11 cellular contexts compared by ENCODE assay signal in genomic region chr15:68674975-68675374, GRCh38.
DNase-seq lines count a peak whose midpoint lies in the region; ATAC-seq and TF ChIP-seq lines count a peak whose summit lies in the region.
"Had no signal": no experiment of that assay in that cellular context is flagged by ENCODE, and none has a peak within 500 bp of the region (broad histone marks: within the 10 kb centered on the region; RNA-seq: fewer than 3 reads in every experiment).

No MANE protein-coding gene starts in this region.

- peaks cover 3% of the 10 kb centered on the region for H3K27me3 Mint-ChIP-seq in activated naive CD8-positive, alpha-beta T cell treated with anti-CD3 and anti-CD28 coated beads, Interleukin-2, amount 50 U/mL, for 24 hours

- H3K27ac Mint-ChIP-seq in activated naive CD8-positive, alpha-beta T cell treated with anti-CD3 and anti-CD28 coated beads, Interleukin-2, amount 50 U/mL, for 24 hours: no peak overlapping the region
- H3K27ac Mint-ChIP-seq: activated T-cell treated with anti-CD3 and anti-CD28 coated beads, Interleukin-2, amount 50 U/mL, for 72 hours; WTC11 had no signal

- TF ChIP-seq CTCF in GM12865 (IDR thresholded peaks at IDR 0.05; ENCODE audit: insufficient read depth, low read depth, low read length, missing control alignments): no peak

- ATAC-seq in activated naive CD8-positive, alpha-beta T cell treated with anti-CD3 and anti-CD28 coated beads, Interleukin-2, amount 50 U/mL, for 24 hours: no peak
- ATAC-seq: activated T-cell treated with anti-CD3 and anti-CD28 coated beads, Interleukin-2, amount 50 U/mL, for 72 hours had no signal

- H3K36me3 Mint-ChIP-seq in activated naive CD8-positive, alpha-beta T cell treated with anti-CD3 and anti-CD28 coated beads, Interleukin-2, amount 50 U/mL, for 24 hours (ENCODE audit: low read depth): no peaks in the 10 kb centered on the region
- H3K36me3 Mint-ChIP-seq: WTC11 had no signal

- DNase-seq in GM12865 (ENCODE audit: low read depth): peak; percentile 48
- peak; percentile 86 for DNase-seq in NOMO-1 treated with DMSO at 0.1 percent for 48 hours (lab: John Stamatoyannopoulos, UW; ENCODE audit: unreplicated experiment)
- DNase-seq in cerebellar cortex (ENCODE audit: low spot score): peak; percentile 78
- DNase-seq in mesenteric fat pad (ENCODE audit: low spot score): peak; percentile 45
- DNase-seq in NCI-H2171 (lab: John Stamatoyannopoulos, UW): no peak
- DNase-seq in activated naive CD8-positive, alpha-beta T cell treated with anti-CD3 and anti-CD28 coated beads, Interleukin-2, amount 50 U/mL, for 24 hours: no peak
- no peak for DNase-seq in RPMI8226
- no peak for DNase-seq in activated CD4-positive, CD25-positive, alpha-beta regulatory T cell (lab: John Stamatoyannopoulos, UW)
- DNase-seq: activated T-cell treated with anti-CD3 and anti-CD28 coated beads, Interleukin-2, amount 50 U/mL, for 72 hours; NCI-H1105 had no signal

- no peak overlapping the region for H3K4me3 Mint-ChIP-seq in activated naive CD8-positive, alpha-beta T cell treated with anti-CD3 and anti-CD28 coated beads, Interleukin-2, amount 50 U/mL, for 24 hours
- H3K4me3 Mint-ChIP-seq: activated T-cell treated with anti-CD3 and anti-CD28 coated beads, Interleukin-2, amount 50 U/mL, for 72 hours; WTC11 had no signal

- H3K4me3 ChIP-seq in GM12865 (ENCODE audit: low read depth, low read length): no peak overlapping the region

- peaks cover 9% of the 10 kb centered on the region for H3K4me1 Mint-ChIP-seq in activated naive CD8-positive, alpha-beta T cell treated with anti-CD3 and anti-CD28 coated beads, Interleukin-2, amount 50 U/mL, for 24 hours

- H3K9me3 Mint-ChIP-seq in activated naive CD8-positive, alpha-beta T cell treated with anti-CD3 and anti-CD28 coated beads, Interleukin-2, amount 50 U/mL, for 24 hours: no peaks in the 10 kb centered on the region
- H3K9me3 Mint-ChIP-seq: activated T-cell treated with anti-CD3 and anti-CD28 coated beads, Interleukin-2, amount 50 U/mL, for 72 hours had no signal

Comparison
In these comparisons a context has a peak if more than half of its experiments do, and no peak if none do; other contexts are left out.
1. DNase-seq: peak in GM12865 (single experiment), NOMO-1 treated with DMSO at 0.1 percent for 48 hours (single experiment), cerebellar cortex (single experiment) and mesenteric fat pad (single experiment); none in NCI-H2171 (single experiment), activated naive CD8-positive, alpha-beta T cell treated with anti-CD3 and anti-CD28 coated beads, Interleukin-2, amount 50 U/mL, for 24 hours (single experiment), RPMI8226 (single experiment) and activated CD4-positive, CD25-positive, alpha-beta regulatory T cell (0 of 4).